Comparison of ENCODE assay signal across 32 cellular contexts in the genomic region with DNA sequence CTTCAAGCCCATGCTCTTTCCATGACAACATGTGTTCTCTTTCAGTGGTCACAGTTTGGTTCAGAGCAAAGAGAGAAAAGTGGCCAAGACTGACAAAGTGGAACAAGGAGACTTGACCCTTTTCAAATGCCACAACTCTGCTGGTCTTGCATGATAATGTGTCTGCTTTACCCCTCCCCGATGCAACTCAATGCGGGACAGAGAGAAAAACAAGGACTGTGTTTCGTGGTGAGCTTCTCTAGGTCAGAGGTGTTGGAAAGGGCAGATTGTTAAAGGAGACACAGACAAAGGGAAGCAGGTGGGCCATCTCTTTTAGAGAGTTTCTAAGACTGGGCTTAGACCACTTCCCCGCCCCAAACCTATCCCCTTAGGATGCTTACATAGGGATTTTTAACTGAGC.
"Had no signal": no experiment of that assay in that cellular context is flagged by ENCODE, and none has a peak within 500 bp of the region (broad histone marks: within the 10 kb centered on the region; RNA-seq: fewer than 3 reads in every experiment).

No MANE protein-coding gene starts in this region.

- ATAC-seq: activated T-cell treated with anti-CD3 and anti-CD28 coated beads, Interleukin-2, amount 50 U/mL, for 72 hours; gastrocnemius medialis; left lung; lower lobe of right lung; naive thymus-derived CD8-positive, alpha-beta T cell; sciatic nerve; stimulated activated effector memory CD8-positive, alpha-beta T cell treated with anti-CD3 and anti-CD28 coated beads, Interleukin-12 subunit alpha, Interleukin-12 subunit beta, amount 100 ng/mL, for 72 hours had no signal

- H3K27ac Mint-ChIP-seq: activated naive CD8-positive, alpha-beta T cell; activated T-cell treated with anti-CD3 and anti-CD28 coated beads, Interleukin-2, amount 50 U/mL, for 72 hours; naive thymus-derived CD8-positive, alpha-beta T cell; stimulated activated effector memory CD8-positive, alpha-beta T cell treated with anti-CD3 and anti-CD28 coated beads, Interleukin-12 subunit alpha, Interleukin-12 subunit beta, amount 100 ng/mL, for 72 hours; stimulated activated naive CD8-positive, alpha-beta T cell treated with anti-CD3 and anti-CD28 coated beads, Interleukin-15, Interleukin-2, amounts not matched to agents 100 ng/mL and 50 ng/mL, for 24 hours; T-helper 2 cell treated with Interferon-gamma antibody and Interleukin-4, amounts not matched to agents 5 μg/mL and 100 μg/mL, for 36 hours had no signal

- H3K27ac ChIP-seq: gastrocnemius medialis, left lung, lower lobe of right lung, prostate gland, skin epidermis, thoracic aorta had no signal

- H3K27me3 ChIP-seq: gastrocnemius medialis, left lung had no signal

- H3K4me1 Mint-ChIP-seq: central memory CD8-positive, alpha-beta T cell; stimulated activated effector memory CD8-positive, alpha-beta T cell treated with anti-CD3 and anti-CD28 coated beads, Interleukin-12 subunit alpha, Interleukin-12 subunit beta, amount 100 ng/mL, for 72 hours had no signal

- H3K9me3 ChIP-seq: gastrocnemius medialis, left lung, lower lobe of right lung, prostate gland, thoracic aorta had no signal

- H3K9me3 Mint-ChIP-seq: activated T-cell treated with anti-CD3 and anti-CD28 coated beads, Interleukin-2, amount 50 U/mL, for 72 hours; stimulated activated effector memory CD8-positive, alpha-beta T cell treated with anti-CD3 and anti-CD28 coated beads, Interleukin-12 subunit alpha, Interleukin-12 subunit beta, amount 100 ng/mL, for 72 hours; stimulated activated naive CD8-positive, alpha-beta T cell treated with anti-CD3 and anti-CD28 coated beads, Interleukin-15, Interleukin-2, amounts not matched to agents 100 ng/mL and 50 ng/mL, for 24 hours; T-helper 2 cell treated with Interferon-gamma antibody and Interleukin-4, amounts not matched to agents 5 μg/mL and 100 μg/mL, for 36 hours had no signal

- DNase-seq: activated CD4-positive, alpha-beta T cell treated with anti-CD3 and anti-CD28 coated beads for 4 hours; activated CD4-positive, alpha-beta T cell treated with anti-CD3 and anti-CD28 coated beads, Interleukin-2, amount 50 U/mL, for 4 hours; activated CD4-positive, CD25-positive, alpha-beta regulatory T cell; activated effector memory CD4-positive, alpha-beta T cell treated with Interleukin-2 at 50 U/mL for 16 hours; activated naive CD4-positive, alpha-beta T cell treated with Interleukin-2 at 50 U/mL for 16 hours; activated T-cell treated with anti-CD3 and anti-CD28 coated beads for 4 hours; activated T-cell treated with anti-CD3 and anti-CD28 coated beads, Interleukin-2, amount 50 U/mL, for 72 hours; anterior cingulate cortex; effector memory CD4-positive, alpha-beta T cell; erythroblast; gastrocnemius medialis; glutamatergic neuron; kidney glomerular epithelial cell; left lung; lower lobe of right lung; mesenchymal stem cell; naive thymus-derived CD8-positive, alpha-beta T cell; retina; stimulated activated CD4-positive, alpha-beta T cell treated with anti-CD3 and anti-CD28 coated beads, Interleukin-4, amount 100 ng/mL, for 24 hours; T-helper 1 cell; trophoblast cell had no signal

- FAIRE-seq: bronchial epithelial cell, urothelium cell line had no signal

- H3K4me3 Mint-ChIP-seq: activated naive CD8-positive, alpha-beta T cell; activated T-cell treated with anti-CD3 and anti-CD28 coated beads, Interleukin-2, amount 50 U/mL, for 72 hours; central memory CD8-positive, alpha-beta T cell; naive thymus-derived CD8-positive, alpha-beta T cell; stimulated activated effector memory CD8-positive, alpha-beta T cell treated with anti-CD3 and anti-CD28 coated beads, Interleukin-12 subunit alpha, Interleukin-12 subunit beta, amount 100 ng/mL, for 72 hours; stimulated activated naive CD8-positive, alpha-beta T cell treated with anti-CD3 and anti-CD28 coated beads, Interleukin-15, Interleukin-2, amounts not matched to agents 100 ng/mL and 50 ng/mL, for 24 hours; T-helper 2 cell treated with Interferon-gamma antibody and Interleukin-4, amounts not matched to agents 5 μg/mL and 100 μg/mL, for 36 hours had no signal

- H3K36me3 Mint-ChIP-seq: activated naive CD8-positive, alpha-beta T cell; naive thymus-derived CD8-positive, alpha-beta T cell; stimulated activated effector memory CD8-positive, alpha-beta T cell treated with anti-CD3 and anti-CD28 coated beads, Interleukin-12 subunit alpha, Interleukin-12 subunit beta, amount 100 ng/mL, for 72 hours had no signal

- H3K4me3 ChIP-seq: gastrocnemius medialis, left lung, lower lobe of right lung, prostate gland, skin epidermis, thoracic aorta had no signal

- H3K4me1 ChIP-seq: gastrocnemius medialis, left lung, lower lobe of right lung, prostate gland had no signal

- H3K27me3 Mint-ChIP-seq: activated naive CD8-positive, alpha-beta T cell; central memory CD8-positive, alpha-beta T cell; stimulated activated naive CD8-positive, alpha-beta T cell treated with anti-CD3 and anti-CD28 coated beads, Interleukin-15, Interleukin-2, amounts not matched to agents 100 ng/mL and 50 ng/mL, for 24 hours had no signal

- H3K36me3 ChIP-seq: gastrocnemius medialis, left lung, lower lobe of right lung, prostate gland, thoracic aorta had no signal
